Comparison of ENCODE assay signal across 9 cellular contexts in the genomic region with DNA sequence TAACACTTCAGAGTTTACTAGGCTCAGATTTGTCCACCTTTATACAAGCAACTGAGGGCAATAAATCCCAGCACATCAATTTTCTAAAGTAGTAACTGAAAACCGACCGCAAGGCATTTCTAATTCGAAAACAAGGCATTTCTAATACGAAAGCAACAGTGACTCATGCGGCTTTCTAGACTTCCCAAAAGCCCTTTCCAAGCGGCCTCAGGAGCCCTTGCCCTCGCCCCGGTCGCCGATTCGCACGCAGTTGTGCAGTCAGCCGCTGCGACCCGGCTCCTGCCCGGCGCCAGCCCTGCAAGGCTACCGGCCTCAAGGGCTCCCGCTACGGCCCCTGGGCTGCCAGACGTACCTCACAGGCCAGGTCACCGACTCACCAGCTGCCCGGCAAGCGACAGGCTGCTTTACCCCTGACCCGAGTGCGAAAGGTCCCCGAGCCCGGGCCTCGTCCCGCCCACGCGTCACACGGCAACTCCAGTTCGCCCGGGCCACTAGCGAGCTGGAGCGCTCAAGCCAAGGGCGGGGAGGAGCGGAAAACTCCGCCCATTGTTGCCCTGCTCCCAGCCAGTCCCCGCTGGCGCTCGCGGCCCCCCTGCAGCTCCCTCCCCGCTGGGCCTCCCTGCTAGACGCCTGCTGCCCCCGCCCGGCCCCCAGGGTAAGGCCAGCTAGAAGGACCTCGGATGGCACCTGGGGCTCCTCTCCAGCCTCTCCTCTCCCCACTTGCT. TPM values are rescaled to one million over a fixed set of nuclear protein-coding genes. Genes with fewer than 3 reads are reported as not detected.
A peak's percentile ranks its signal among the peaks of the same experiment; 100 is the strongest.
DNase-seq lines count a peak whose midpoint lies in the region; ATAC-seq and TF ChIP-seq lines count a peak whose summit lies in the region.
"Had no signal": no experiment of that assay in that cellular context is flagged by ENCODE, and none has a peak within 500 bp of the region (broad histone marks: within the 10 kb centered on the region; RNA-seq: fewer than 3 reads in every experiment).

No MANE protein-coding gene starts in this region.

- TF ChIP-seq CTCF in AG10803 (conservative IDR thresholded peaks at IDR 0.05; ENCODE audit: low read length) (peak; percentile 33), endothelial cell (IDR thresholded peaks at IDR 0.05; ENCODE audit: unreplicated experiment) (no peak), mesothelial cell of epicardium (IDR thresholded peaks at IDR 0.05; ENCODE audit: unreplicated experiment) (no peak)

- peak overlapping the region; percentile 81 for H3K4me3 ChIP-seq in AG10803 (ENCODE audit: low read length)

- H3K27ac Mint-ChIP-seq in endothelial cell (ENCODE audit: unreplicated experiment) (peak overlapping the region; percentile 74), mesothelial cell of epicardium (peak overlapping the region; percentile 89)

- H3K4me1 Mint-ChIP-seq in endothelial cell (ENCODE audit: unreplicated experiment) (peaks cover 54% of the 10 kb centered on the region), mesothelial cell of epicardium (peaks cover 17% of the 10 kb centered on the region)

- no peaks in the 10 kb centered on the region for H3K9me3 Mint-ChIP-seq in endothelial cell (ENCODE audit: unreplicated experiment)
- H3K9me3 Mint-ChIP-seq in mesothelial cell of epicardium, result no peaks in the 10 kb centered on the region

- DNase-seq in AG10803 (ENCODE audit: low read depth) (peak; percentile 92), NOMO-1 treated with DMSO at 0.1 percent for 48 hours (lab: John Stamatoyannopoulos, UW; ENCODE audit: unreplicated experiment) (peak; percentile 93), endothelial cell (ENCODE audit: low spot score) (peak; percentile 92), mesothelial cell of epicardium (ENCODE audit: low spot score in 2 of 2, unreplicated experiment in 2 of 2) (peak; percentile 61 to 77)
- peak; percentile 54 for DNase-seq in activated CD8-positive, alpha-beta memory T cell treated with anti-CD3 and anti-CD28 coated beads, Interleukin-2, amount 50 U/mL, for 24 hours (ENCODE audit: extremely low read depth)
- DNase-seq in stimulated activated CD8-positive, alpha-beta memory T cell treated with anti-CD3 and anti-CD28 coated beads, Interleukin-15, amount 100 ng/mL, for 24 hours (ENCODE audit: low read depth), result peak; percentile 51

- H3K4me3 Mint-ChIP-seq in endothelial cell (ENCODE audit: unreplicated experiment) (peak overlapping the region; percentile 88), mesothelial cell of epicardium (peak overlapping the region; percentile 83)

- ATAC-seq in GM18907 (IDR thresholded peaks at IDR 0.05; ENCODE audit: unreplicated experiment) (peak; percentile 92), HG03139 (IDR thresholded peaks at IDR 0.05; ENCODE audit: unreplicated experiment) (peak; percentile 94)

- H3K36me3 Mint-ChIP-seq in endothelial cell (ENCODE audit: low read depth, unreplicated experiment), result no peaks in the 10 kb centered on the region
- no peaks in the 10 kb centered on the region for H3K36me3 Mint-ChIP-seq in mesothelial cell of epicardium

- H3K27me3 Mint-ChIP-seq in endothelial cell (ENCODE audit: unreplicated experiment), result no peaks in the 10 kb centered on the region
- H3K27me3 Mint-ChIP-seq in mesothelial cell of epicardium (ENCODE audit: low read depth), result no peaks in the 10 kb centered on the region

RNA-seq across cellular contexts. Expression of a gene that starts 7.3 kb away (rescaled TPM):
- 191 TPM for total RNA-seq in endothelial cell (ENCODE audit: unreplicated experiment)
- 72.3 to 74.1 TPM (median 72.6 TPM) in 3 replicates for total RNA-seq in mesothelial cell of epicardium

RNA-seq across cellular contexts. Expression of a gene that starts 22.9 kb away (rescaled TPM):
- not detected for total RNA-seq in endothelial cell (ENCODE audit: unreplicated experiment)
- total RNA-seq in mesothelial cell of epicardium, result not detected in 3 replicates
- total RNA-seq: T-helper 1 cell treated with Interleukin-12 subunit alpha and Interleukin-12 subunit beta and Interleukin-4 antibody, amounts not matched to agents 30 ng/mL and 1 ng/mL, for 36 hours had no signal

RNA-seq across cellular contexts. Expression of a gene that starts 50.9 kb away (rescaled TPM):
- 57.9 TPM for total RNA-seq in endothelial cell (ENCODE audit: unreplicated experiment)
- total RNA-seq in mesothelial cell of epicardium, result 52.0 to 59.1 TPM (median 55.4 TPM) in 3 replicates

Comparison
In these comparisons a context has a peak if more than half of its experiments do, and no peak if none do; other contexts are left out.
1. Peak in every context shown above with its lines: DNase-seq, ATAC-seq and H3K4me3 ChIP-seq.